ENCODE assay signal across 28 cellular contexts in genomic region chr4:147658501-147658900, GRCh38.
"Had no signal": no experiment of that assay in that cellular context is flagged by ENCODE, and none has a peak within 500 bp of the region (broad histone marks: within the 10 kb centered on the region; RNA-seq: fewer than 3 reads in every experiment).

No MANE protein-coding gene starts in this region.

- H3K27ac ChIP-seq: left lung, lower lobe of right lung, neural progenitor cell, neutrophil, ovary, right atrium auricular region, right lobe of liver, upper lobe of right lung had no signal

- H3K9me3 ChIP-seq: left lung, lower lobe of right lung, neutrophil, ovary, right atrium auricular region, right lobe of liver, upper lobe of right lung had no signal

- H3K27ac Mint-ChIP-seq: natural killer cell; nephron progenitor cell; neural progenitor cell; progenitor cell of endocrine pancreas; stimulated activated memory B cell treated with anti-CD40 and anti-IgM and Interleukin-4, amounts not matched to agents 10 μg/mL and 1 μg/mL and 100 μg/mL, for 72 hours; stimulated activated naive CD8-positive, alpha-beta T cell treated with anti-CD3 and anti-CD28 coated beads, Interleukin-15, amount 100 ng/mL, for 72 hours had no signal

- H3K4me3 ChIP-seq: left lung, lower lobe of right lung, neural progenitor cell, ovary, right atrium auricular region, right lobe of liver, smooth muscle cell, upper lobe of right lung had no signal

- H3K36me3 ChIP-seq: ovary had no signal

- H3K4me3 Mint-ChIP-seq: mesothelial cell of epicardium; naive B cell; natural killer cell; nephron progenitor cell; neural progenitor cell; stimulated activated memory B cell treated with anti-CD40 and anti-IgM and Interleukin-4, amounts not matched to agents 10 μg/mL and 1 μg/mL and 100 μg/mL, for 72 hours; stimulated activated naive CD8-positive, alpha-beta T cell treated with anti-CD3 and anti-CD28 coated beads, Interleukin-15, amount 100 ng/mL, for 72 hours had no signal

- H3K9ac ChIP-seq: neural progenitor cell had no signal

- H3K4me2 ChIP-seq: neural progenitor cell, smooth muscle cell had no signal

- H3K27me3 ChIP-seq: left lung, neural progenitor cell, neutrophil, ovary, right atrium auricular region, right lobe of liver, upper lobe of right lung had no signal

- H2AFZ ChIP-seq: neural progenitor cell had no signal

- DNase-seq: hippocampal formation; kidney; left colon; lower lobe of right lung; mesendoderm; naive B cell; natural killer cell; nephron progenitor cell; occipital lobe; ovary; right lobe of liver; stimulated activated CD4-positive, alpha-beta T cell treated with anti-CD3 and anti-CD28 coated beads, Interleukin-1b, Interleukin-23, amount 100 ng/mL, for 48 hours; stimulated activated CD4-positive, alpha-beta T cell treated with anti-CD3 and anti-CD28 coated beads, Interleukin-2, amount 100 ng/mL, for 48 hours; stimulated activated CD4-positive, alpha-beta T cell treated with anti-CD3 and anti-CD28 coated beads, Interleukin-4, amount 100 ng/mL, for 4 hours; stimulated activated CD8-positive, alpha-beta memory T cell treated with anti-CD3 and anti-CD28 coated beads, Interleukin-4, amount 100 ng/mL, for 48 hours; stimulated activated naive CD4-positive, alpha-beta T cell treated with Interleukin-2 at 50 U/mL for 16 hours; stimulated activated naive CD8-positive, alpha-beta T cell treated with anti-CD3 and anti-CD28 coated beads, Interleukin-15, amount 100 ng/mL, for 72 hours; substantia nigra; trophoblast cell; upper lobe of right lung had no signal

- H3K9me3 Mint-ChIP-seq: mesothelial cell of epicardium; naive B cell; natural killer cell; nephron progenitor cell; neural progenitor cell; stimulated activated memory B cell treated with anti-CD40 and anti-IgM and Interleukin-4, amounts not matched to agents 10 μg/mL and 1 μg/mL and 100 μg/mL, for 72 hours; stimulated activated naive CD8-positive, alpha-beta T cell treated with anti-CD3 and anti-CD28 coated beads, Interleukin-15, amount 100 ng/mL, for 72 hours had no signal

- ATAC-seq: left colon; left lung; lower lobe of right lung; natural killer cell; right lobe of liver; stimulated activated memory B cell treated with anti-CD40 and anti-IgM and Interleukin-4, amounts not matched to agents 10 μg/mL and 1 μg/mL and 100 μg/mL, for 72 hours; stimulated activated naive CD8-positive, alpha-beta T cell treated with anti-CD3 and anti-CD28 coated beads, Interleukin-15, amount 100 ng/mL, for 72 hours; upper lobe of right lung had no signal

- H3K4me1 Mint-ChIP-seq: mesothelial cell of epicardium; naive B cell; natural killer cell; nephron progenitor cell; neural progenitor cell; stimulated activated memory B cell treated with anti-CD40 and anti-IgM and Interleukin-4, amounts not matched to agents 10 μg/mL and 1 μg/mL and 100 μg/mL, for 72 hours; stimulated activated naive CD8-positive, alpha-beta T cell treated with anti-CD3 and anti-CD28 coated beads, Interleukin-15, amount 100 ng/mL, for 72 hours had no signal

- H3K4me1 ChIP-seq: left lung, lower lobe of right lung, neural progenitor cell, right atrium auricular region, right lobe of liver, upper lobe of right lung had no signal

- H3K27me3 Mint-ChIP-seq: naive B cell; progenitor cell of endocrine pancreas; stimulated activated memory B cell treated with anti-CD40 and anti-IgM and Interleukin-4, amounts not matched to agents 10 μg/mL and 1 μg/mL and 100 μg/mL, for 72 hours; stimulated activated naive CD8-positive, alpha-beta T cell treated with anti-CD3 and anti-CD28 coated beads, Interleukin-15, amount 100 ng/mL, for 72 hours had no signal
